Comparison of ENCODE assay signal across 8 cellular contexts in genomic region chr15:31397851-31398661, GRCh38.
A peak's percentile ranks its signal among the peaks of the same experiment; 100 is the strongest.
DNase-seq lines count a peak whose midpoint lies in the region; ATAC-seq and TF ChIP-seq lines count a peak whose summit lies in the region.

No MANE protein-coding gene starts in this region.

- POLR2A ChIA-PET in SK-N-SH (lab: Yijun Ruan, JAX) = interaction anchor here (1.1 to 2.2 kb wide), 7 partner anchors 10 to 72 kb away, joined by 3 to 8 read pairs (median 5); partner anchors contain the start of gene KLF13
- POLR2A ChIA-PET in A673 (lab: Charles Lee; ENCODE audit: low non-redundant PET) = interaction anchor here (0.6 kb wide), 1 partner anchor 1417 kb away, joined by 3 read pairs; no protein-coding TSS in a partner anchor

- TF ChIP-seq POLR2A in suprapubic skin (IDR thresholded peaks at IDR 0.05) = no peak

- H3K9ac ChIP-seq in SK-N-SH = no peak overlapping the region

- no peak overlapping the region for H3K4me3 ChIP-seq in SK-N-SH (ENCODE audit: low read depth in 2 of 2, low read length in 1 of 2)
- no peak overlapping the region for H3K4me3 ChIP-seq in right cardiac atrium (ENCODE audit: low read length)
- H3K4me3 ChIP-seq in suprapubic skin = no peak overlapping the region
- H3K4me3 ChIP-seq in A673 (ENCODE audit: low read depth, low read length, poor library complexity, severe bottlenecking) = no peak overlapping the region

- H3K36me3 ChIP-seq in SK-N-SH (replicated peaks in 1 of 2; ENCODE audit: control insufficient read depth in 1 of 2, insufficient read depth in 2 of 2, low read length in 1 of 2) = no peaks in the 10 kb centered on the region
- H3K36me3 ChIP-seq in suprapubic skin = no peaks in the 10 kb centered on the region
- no peaks in the 10 kb centered on the region for H3K36me3 ChIP-seq in A673 (ENCODE audit: insufficient read depth, low read length, poor library complexity, severe bottlenecking)

- peak overlapping the region in 1 of 2 experiments; percentile 98; a peak in 3 of 4 replicates for H3K27ac ChIP-seq in SK-N-SH (ENCODE audit: low read depth in 2 of 2, low read length in 1 of 2)
- H3K27ac ChIP-seq in right cardiac atrium (ENCODE audit: low read length) = peak overlapping the region; percentile 92
- H3K27ac ChIP-seq in suprapubic skin = peak overlapping the region; percentile 92
- no peak overlapping the region for H3K27ac ChIP-seq in A673 (ENCODE audit: low read depth, low read length, poor library complexity, severe bottlenecking)

- DNase-seq in NCI-H1417 (lab: John Stamatoyannopoulos, UW) (peak in 2 of 3 experiments; percentile 64 to 84), NCI-H1417 treated with DMSO at 0.1 percent for 48 hours (lab: John Stamatoyannopoulos, UW) (no peak), SK-N-SH (peak; percentile 79), right cardiac atrium (peak in 2 of 3 donors; percentile 61 to 68), suprapubic skin (ENCODE audit: low spot score in 2 of 2) (no peak), A673 (ENCODE audit: low spot score) (no peak), OCI-M1 (lab: John Stamatoyannopoulos, UW) (no peak), midbrain (lab: John Stamatoyannopoulos, UW) (no peak)

- 62% methylated on average over 9 of the region's 21 CpGs for WGBS in SK-N-SH (ENCODE audit: low lambda C conversion rate)
- WGBS in right cardiac atrium = 58% methylated on average over 21 of the region's 21 CpGs
- 47% methylated on average over 19 of the region's 21 CpGs for WGBS in suprapubic skin

- peak in 1 of 2 donors; percentile 2 for ATAC-seq in right cardiac atrium

- TF ChIP-seq EP300 in SK-N-SH (IDR thresholded peaks at IDR 0.05; ENCODE audit: borderline replicate concordance in 1 of 2, low read depth in 1 of 2, low read length in 1 of 2) (peak in 1 of 2 experiments; percentile 94; a peak in 2 of 4 replicates), suprapubic skin (IDR thresholded peaks at IDR 0.05) (no peak)

- H2AFZ ChIP-seq in SK-N-SH (ENCODE audit: low read depth) = peak overlapping the region; percentile 51; the same call in 1 of the 2 replicates

- no TSS peak for BruUV-seq in A673 (replicated peaks; lab: Mats Ljungman, UMichigan)

- H3K9me2 ChIP-seq in SK-N-SH = no peaks in the 10 kb centered on the region

- H3K4me1 ChIP-seq in SK-N-SH (ENCODE audit: control insufficient read depth in 1 of 2, insufficient read depth in 2 of 2, low read depth in 1 of 2, low read length in 1 of 2) (peaks cover 3 to 61% of the 10 kb centered on the region in 2 experiments; a peak in 2 of 4 replicates), right cardiac atrium (ENCODE audit: control insufficient read depth, insufficient read depth, low read length) (peaks cover 13% of the 10 kb centered on the region), suprapubic skin (peaks cover 58% of the 10 kb centered on the region), A673 (ENCODE audit: insufficient read depth, low read length, poor library complexity, severe bottlenecking) (no peaks in the 10 kb centered on the region)

- H3K79me2 ChIP-seq in SK-N-SH (ENCODE audit: insufficient read depth) = no peaks in the 10 kb centered on the region

- H3K9me3 ChIP-seq in SK-N-SH (no peaks in the 10 kb centered on the region), right cardiac atrium (ENCODE audit: control insufficient read depth, low read length) (no peaks in the 10 kb centered on the region), suprapubic skin (no peaks in the 10 kb centered on the region), A673 (ENCODE audit: low read depth, low read length, poor library complexity, severe bottlenecking) (no peaks in the 10 kb centered on the region)

- intact Hi-C loops in right cardiac atrium (cut with DNase I) (loop anchor here in 2 of 4 donors (5.0 to 10.0 kb wide), 2 partner anchors 34 to 183 kb away; no protein-coding TSS in a partner anchor), A673 (cut with micrococcal nuclease; ENCODE audit: unreplicated experiment) (no loop called here)

- CTCF ChIA-PET in SK-N-SH (lab: Yijun Ruan, JAX) (interaction anchor here (0.7 to 4.2 kb wide), 8 partner anchors 32 to 183 kb away, joined by 3 to 28 read pairs (median 6); no protein-coding TSS in a partner anchor), A673 (lab: Charles Lee) (no interaction called here)

- no peak for TF ChIP-seq CTCF in SK-N-SH (IDR thresholded peaks at IDR 0.05)
- TF ChIP-seq CTCF in suprapubic skin (IDR thresholded peaks at IDR 0.05) = no peak
- TF ChIP-seq CTCF in A673 (conservative IDR thresholded peaks at IDR 0.05; ENCODE audit: low read depth, low read length) = no peak

- TF ChIP-seq RAD21 in SK-N-SH (IDR thresholded peaks at IDR 0.05; ENCODE audit: low read length) = no peak

- no peaks in the 10 kb centered on the region for H3K27me3 ChIP-seq in SK-N-SH (ENCODE audit: insufficient read depth)
- no peaks in the 10 kb centered on the region for H3K27me3 ChIP-seq in right cardiac atrium (ENCODE audit: control insufficient read depth, insufficient read depth)
- H3K27me3 ChIP-seq in suprapubic skin = no peaks in the 10 kb centered on the region
- no peaks in the 10 kb centered on the region for H3K27me3 ChIP-seq in A673 (replicated peaks; ENCODE audit: insufficient read depth, low read depth, low read length, poor library complexity)

- H3K4me2 ChIP-seq in SK-N-SH = no peak overlapping the region

- H3F3A ChIP-seq in SK-N-SH (replicated peaks; ENCODE audit: insufficient read depth) = peaks cover 4% of the 10 kb centered on the region

- no peaks in the 10 kb centered on the region for H4K20me1 ChIP-seq in SK-N-SH (ENCODE audit: insufficient read depth)

TF ChIP-seq in SK-N-SH, 30 proteins besides CTCF, POLR2A, EP300 and RAD21 (continues in another document):
- TF ChIP-seq REST (IDR thresholded peaks at IDR 0.05; ENCODE audit: low read depth, low read length) (no peak), JUND (IDR thresholded peaks at IDR 0.05) (no peak), USF1 (IDR thresholded peaks at IDR 0.05; ENCODE audit: borderline replicate concordance, low read depth) (no peak), EZH2phosphoT487 (IDR thresholded peaks at IDR 0.05; ENCODE audit: borderline replicate concordance, low read depth) (no peak), FOXM1 (IDR thresholded peaks at IDR 0.05; ENCODE audit: low read depth) (no peak), IRF3 (IDR thresholded peaks at IDR 0.05; ENCODE audit: low read depth, low read length) (no peak), YY1 (IDR thresholded peaks at IDR 0.05; ENCODE audit: low read depth) (no peak), ZBTB33 (IDR thresholded peaks at IDR 0.05; ENCODE audit: borderline replicate concordance, low read depth) (no peak), RFX5 (IDR thresholded peaks at IDR 0.05; ENCODE audit: low read length) (no peak)

Comparison
In these comparisons a context has a peak if more than half of its experiments do, and no peak if none do; other contexts are left out.
1. DNase-seq: peak in NCI-H1417 (2 of 3), SK-N-SH (single experiment) and right cardiac atrium (2 of 3); none in NCI-H1417 treated with DMSO at 0.1 percent for 48 hours (single experiment), suprapubic skin (0 of 2), A673 (single experiment), OCI-M1 (single experiment) and midbrain (single experiment).